In the genomic region with DNA sequence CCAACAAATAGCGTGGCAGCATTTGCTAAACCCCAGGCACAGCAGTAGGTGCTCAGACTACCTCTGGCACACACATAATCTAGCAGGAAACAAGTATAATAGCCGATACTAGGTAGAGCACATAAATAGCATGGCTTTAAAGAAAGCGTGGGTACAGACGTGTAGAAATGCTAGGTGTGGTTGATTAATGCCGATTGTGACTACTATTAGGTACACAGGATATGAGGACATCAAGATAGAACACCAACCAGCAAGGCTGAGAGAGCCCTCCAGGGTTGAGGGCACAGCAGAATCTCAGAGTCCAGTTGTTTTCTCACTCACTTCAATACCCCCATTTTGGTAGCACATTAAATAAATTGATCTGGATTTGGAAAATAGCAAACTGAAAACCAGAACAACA, we compare ENCODE assay signal across 8 cellular contexts.
"Had no signal": no experiment of that assay in that cellular context is flagged by ENCODE, and none has a peak within 500 bp of the region (broad histone marks: within the 10 kb centered on the region; RNA-seq: fewer than 3 reads in every experiment).

No MANE protein-coding gene starts in this region.

- H3K4me3 Mint-ChIP-seq: GM23338, H9 had no signal

- DNase-seq: H9, HCEC 1CT, IMR-90, KG1 had no signal

- H3K4me2 ChIP-seq: GM23338 had no signal

- H2AFZ ChIP-seq: GM23338 had no signal

- H3K27ac Mint-ChIP-seq: GM23338, H9 had no signal

- FAIRE-seq: H54, HTR-8/SVneo, K562 had no signal

- H3K4me3 ChIP-seq: GM23338, K562 had no signal

- ATAC-seq: GM23338, K562 had no signal
